8 cellular contexts compared by ENCODE assay signal in the genomic region with DNA sequence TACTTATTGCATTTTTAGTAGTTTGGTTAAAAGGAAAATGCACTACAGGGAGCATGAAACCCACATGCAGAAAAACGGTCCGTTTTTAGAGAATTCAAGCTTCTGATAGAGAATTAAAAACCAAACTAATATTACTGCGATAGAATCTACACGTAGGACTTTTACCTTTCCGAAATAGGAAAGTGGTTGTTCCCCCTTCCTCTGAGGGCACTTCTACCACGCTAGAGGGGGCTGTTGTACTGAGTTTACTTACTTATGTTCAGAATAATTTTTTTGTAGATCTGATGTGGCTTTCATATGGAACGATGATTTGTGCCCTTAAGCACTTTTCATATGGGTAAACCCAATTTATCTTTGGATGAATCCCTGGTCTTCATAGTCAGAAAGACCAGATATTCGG.
A peak's percentile ranks its signal among the peaks of the same experiment; 100 is the strongest.
DNase-seq lines count a peak whose midpoint lies in the region; ATAC-seq and FAIRE-seq lines count a peak whose summit lies in the region.

No MANE protein-coding gene starts in this region.

- peaks cover 3% of the 10 kb centered on the region for H3K27me3 Mint-ChIP-seq in activated naive CD4-positive, alpha-beta T cell treated with anti-CD3 and anti-CD28 coated beads for 36 hours (ENCODE audit: low read depth)

- H3K36me3 Mint-ChIP-seq in activated naive CD4-positive, alpha-beta T cell treated with anti-CD3 and anti-CD28 coated beads for 36 hours (ENCODE audit: low read depth) = no peaks in the 10 kb centered on the region

- no peaks in the 10 kb centered on the region for H3K9me3 ChIP-seq in small intestine (ENCODE audit: control insufficient read depth, low read depth)

- H3K4me3 Mint-ChIP-seq in activated naive CD4-positive, alpha-beta T cell treated with anti-CD3 and anti-CD28 coated beads for 36 hours = no peak overlapping the region

- H3K36me3 ChIP-seq in small intestine (ENCODE audit: control insufficient read depth in 2 of 2, insufficient read depth in 2 of 2, low read length in 2 of 2) = no peaks in the 10 kb centered on the region

- CTCF ChIA-PET in activated naive CD4-positive, alpha-beta T cell treated with anti-CD3 and anti-CD28 coated beads for 36 hours (lab: Charles Lee) = interaction anchor here (0.8 to 2.8 kb wide), 2 partner anchors 352 to 517 kb away, joined by 3 to 9 read pairs; no protein-coding TSS in a partner anchor

- WGBS in small intestine, 3 donors = 28 to 35% (median 31%) methylated on average over 8 of the region's 8 CpGs

- H3K27ac ChIP-seq in small intestine (ENCODE audit: low read depth in 1 of 2, low read length in 1 of 2) = no peak overlapping the region

- peaks cover 2% of the 10 kb centered on the region for H3K4me1 Mint-ChIP-seq in activated naive CD4-positive, alpha-beta T cell treated with anti-CD3 and anti-CD28 coated beads for 36 hours (ENCODE audit: low read depth)

- no peak overlapping the region for H3K4me3 ChIP-seq in small intestine (ENCODE audit: low read depth in 1 of 2, low read length in 2 of 2)

- no peaks in the 10 kb centered on the region for H3K27me3 ChIP-seq in small intestine (ENCODE audit: control insufficient read depth in 2 of 2, insufficient read depth in 2 of 2, low read length in 2 of 2)

- no peaks in the 10 kb centered on the region for H3K9me3 Mint-ChIP-seq in activated naive CD4-positive, alpha-beta T cell treated with anti-CD3 and anti-CD28 coated beads for 36 hours

- FAIRE-seq in small intestine (lab: Jason Lieb, UNC) = no peak

- intact Hi-C loops in activated naive CD4-positive, alpha-beta T cell treated with anti-CD3 and anti-CD28 coated beads for 36 hours (cut with micrococcal nuclease) = loop anchor here (1.0 to 5.0 kb wide), 9 partner anchors 226 to 827 kb away; a partner anchor contains a TSS
- intact Hi-C loops in head of caudate nucleus (cut with DNase I) = loop anchor here (10.0 kb wide), 1 partner anchor 301 kb away; no protein-coding TSS in a partner anchor

- H3K4me1 ChIP-seq in small intestine (ENCODE audit: control insufficient read depth in 2 of 2, insufficient read depth in 1 of 2, low read depth in 1 of 2, low read length in 1 of 2) = no peaks in the 10 kb centered on the region

- ATAC-seq in HG03139 (IDR thresholded peaks at IDR 0.05; ENCODE audit: unreplicated experiment) (no peak), HG03460 (IDR thresholded peaks at IDR 0.05; ENCODE audit: unreplicated experiment) (no peak)

- no peak overlapping the region for H3K27ac Mint-ChIP-seq in activated naive CD4-positive, alpha-beta T cell treated with anti-CD3 and anti-CD28 coated beads for 36 hours

- DNase-seq in DMS 273 treated with DMSO at 0.1 percent for 48 hours (lab: John Stamatoyannopoulos, UW) = peak; percentile 19
- peak; percentile 46 for DNase-seq in HT-29 (ENCODE audit: low spot score)
- peak; percentile 23 for DNase-seq in NOMO-1 treated with dmso at 0.1 percent for 144 hours (lab: John Stamatoyannopoulos, UW; ENCODE audit: unreplicated experiment)
- DNase-seq in activated naive CD4-positive, alpha-beta T cell treated with anti-CD3 and anti-CD28 coated beads for 36 hours = peak; percentile 69
- peak in 31 of 42 donors; percentile 14 to 80 (median 44) for DNase-seq in head of caudate nucleus
- DNase-seq in small intestine = peak; percentile 14

Comparison
In these comparisons a context has a peak if more than half of its experiments do, and no peak if none do; other contexts are left out.
1. DNase-seq: peak in every context shown above with its lines; median percentile 69 in activated naive CD4-positive, alpha-beta T cell treated with anti-CD3 and anti-CD28 coated beads for 36 hours; 46 in HT-29; 44 in head of caudate nucleus; 23 in NOMO-1 treated with dmso at 0.1 percent for 144 hours; 19 in DMS 273 treated with DMSO at 0.1 percent for 48 hours; 14 in small intestine.